16 cellular contexts compared by ENCODE assay signal in the genomic region with DNA sequence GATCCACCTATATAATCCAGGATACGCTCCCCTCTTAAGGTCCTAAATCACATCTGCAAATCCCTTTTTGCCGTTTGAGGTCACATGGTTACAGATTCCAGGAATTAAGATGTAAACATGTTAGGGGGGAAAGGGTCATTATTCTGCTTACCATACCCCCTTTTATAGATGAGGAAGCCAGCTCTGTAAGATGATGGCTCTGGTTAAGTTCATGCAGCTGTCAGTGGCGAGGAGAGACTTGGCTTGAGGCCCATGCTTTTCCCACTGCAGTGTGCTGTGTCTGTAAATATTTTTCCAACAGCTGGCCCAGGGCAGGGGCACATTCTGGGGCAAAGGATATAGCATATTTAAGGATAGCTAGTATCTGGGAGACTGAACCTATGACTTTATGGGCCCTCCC.
DNase-seq lines count a peak whose midpoint lies in the region; ATAC-seq and TF ChIP-seq lines count a peak whose summit lies in the region.
"Had no signal": no experiment of that assay in that cellular context is flagged by ENCODE, and none has a peak within 500 bp of the region (broad histone marks: within the 10 kb centered on the region; RNA-seq: fewer than 3 reads in every experiment).

No MANE protein-coding gene starts in this region.

- no peak overlapping the region for H2AFZ ChIP-seq in MM.1S (ENCODE audit: low read length)

- peak overlapping the region; percentile 39 for H3K27ac ChIP-seq in cardiac muscle cell
- peak overlapping the region; percentile 72 for H3K27ac ChIP-seq in muscle layer of colon (ENCODE audit: low read depth, low read length)
- H3K27ac ChIP-seq in MM.1S (ENCODE audit: low read length): no peak overlapping the region
- H3K27ac ChIP-seq in aorta (ENCODE audit: low read depth in 1 of 2, low read length in 2 of 2): no peak overlapping the region
- H3K27ac ChIP-seq: prostate gland had no signal

- H3K4me3 ChIP-seq in cardiac muscle cell (no peak overlapping the region), muscle layer of colon (ENCODE audit: low read depth in 1 of 2, low read length in 2 of 2) (no peak overlapping the region), MM.1S (ENCODE audit: low read length) (no peak overlapping the region), aorta (ENCODE audit: low read length in 2 of 2) (no peak overlapping the region)
- H3K4me3 ChIP-seq: prostate gland had no signal

- TF ChIP-seq CTCF in cardiac muscle cell (IDR thresholded peaks at IDR 0.05; ENCODE audit: low read depth, low read length) (no peak), MM.1S (IDR thresholded peaks at IDR 0.05; ENCODE audit: low read length) (no peak)

- no peaks in the 10 kb centered on the region for H3K9me2 ChIP-seq in MM.1S (replicated peaks; ENCODE audit: insufficient read depth, low read length)

- intact Hi-C loops in aorta (cut with DNase I): no loop called here

- peaks cover 18% of the 10 kb centered on the region for H3K4me1 ChIP-seq in cardiac muscle cell (ENCODE audit: low read depth)
- peaks cover 28% of the 10 kb centered on the region for H3K4me1 ChIP-seq in muscle layer of colon (ENCODE audit: insufficient read depth, low read length)
- H3K4me1 ChIP-seq in MM.1S (ENCODE audit: low read length): no peaks in the 10 kb centered on the region
- H3K4me1 ChIP-seq in aorta (ENCODE audit: control insufficient read depth in 1 of 2, insufficient read depth in 2 of 2, low read length in 2 of 2): no peaks in the 10 kb centered on the region
- H3K4me1 ChIP-seq: prostate gland had no signal

- no peaks in the 10 kb centered on the region for H4K20me1 ChIP-seq in MM.1S (ENCODE audit: insufficient read depth, low read length)

- H3K27me3 ChIP-seq in cardiac muscle cell: no peaks in the 10 kb centered on the region
- no peaks in the 10 kb centered on the region for H3K27me3 ChIP-seq in muscle layer of colon (ENCODE audit: control insufficient read depth in 1 of 2, insufficient read depth in 2 of 2, low read length in 2 of 2)
- H3K27me3 ChIP-seq in MM.1S (replicated peaks; ENCODE audit: insufficient read depth, low read length): no peaks in the 10 kb centered on the region
- H3K27me3 ChIP-seq in aorta (ENCODE audit: control insufficient read depth in 1 of 2, insufficient read depth in 2 of 2, low read length in 1 of 2): no peaks in the 10 kb centered on the region

- no peak for TF ChIP-seq POLR2A in erythroblast (IDR thresholded peaks at IDR 0.05; ENCODE audit: low read length)

- H3K9ac ChIP-seq in muscle layer of colon (ENCODE audit: low read length): no peak overlapping the region
- H3K9ac ChIP-seq in MM.1S (ENCODE audit: low read length): no peak overlapping the region

- no peaks in the 10 kb centered on the region for H3K36me3 ChIP-seq in cardiac muscle cell
- H3K36me3 ChIP-seq in muscle layer of colon (ENCODE audit: insufficient read depth, low read length): no peaks in the 10 kb centered on the region
- no peaks in the 10 kb centered on the region for H3K36me3 ChIP-seq in MM.1S (replicated peaks; ENCODE audit: insufficient read depth, low read length)
- no peaks in the 10 kb centered on the region for H3K36me3 ChIP-seq in aorta (ENCODE audit: control insufficient read depth in 1 of 2, insufficient read depth in 2 of 2, low read length in 1 of 2)
- H3K36me3 ChIP-seq: prostate gland had no signal

- 41 to 52% methylated on average over 3 of the region's 3 CpGs for WGBS in aorta, 2 donors

- H3F3A ChIP-seq in MM.1S (ENCODE audit: insufficient read depth, low read length): no peaks in the 10 kb centered on the region

- H3K4me2 ChIP-seq in MM.1S (ENCODE audit: low read depth, low read length): no peak overlapping the region

- H3K9me3 ChIP-seq in cardiac muscle cell (ENCODE audit: low read depth): no peaks in the 10 kb centered on the region
- H3K9me3 ChIP-seq in muscle layer of colon (ENCODE audit: low read length): no peaks in the 10 kb centered on the region
- no peaks in the 10 kb centered on the region for H3K9me3 ChIP-seq in MM.1S (replicated peaks; ENCODE audit: insufficient read depth, low read length)
- no peaks in the 10 kb centered on the region for H3K9me3 ChIP-seq in aorta (ENCODE audit: control insufficient read depth, low read length)
- H3K9me3 ChIP-seq: prostate gland had no signal

- peak; percentile 66 for DNase-seq in DMS 273 (lab: John Stamatoyannopoulos, UW; ENCODE audit: unreplicated experiment)
- peak; percentile 49 for DNase-seq in SK-N-DZ (ENCODE audit: low spot score)
- DNase-seq in cardiac muscle cell (ENCODE audit: low read depth in 1 of 2, low spot score in 1 of 2): peak; percentile 71 to 91
- no peak for DNase-seq in MM.1S
- no peak for DNase-seq in erythroblast (lab: John Stamatoyannopoulos, UW)
- no peak for DNase-seq in aorta
- no peak for DNase-seq in NCI-H1092 (lab: John Stamatoyannopoulos, UW)
- DNase-seq: activated CD8-positive, alpha-beta memory T cell treated with anti-CD3 and anti-CD28 coated beads, Interleukin-2, amount 50 U/mL, for 4 hours; islet precursor cell; naive B cell; NCI-H2081 treated with DMSO at 0.1 percent for 48 hours; NCI-H748 treated with DMSO at 0.1 percent for 48 hours; RPMI8226; substantia nigra had no signal

- no peaks in the 10 kb centered on the region for H3K79me2 ChIP-seq in MM.1S (ENCODE audit: low read length)

- ATAC-seq in aorta (ENCODE audit: low FRiP score): no peak

Comparison
In these comparisons a context has a peak if more than half of its experiments do, and no peak if none do; other contexts are left out.
1. DNase-seq: peak in DMS 273 (single experiment), SK-N-DZ (single experiment) and cardiac muscle cell (2 of 2); none in MM.1S (single experiment), erythroblast (0 of 2), aorta (0 of 2) and NCI-H1092 (single experiment).
2. H3K27ac ChIP-seq: peak in cardiac muscle cell (single experiment) and muscle layer of colon (single experiment); none in MM.1S (single experiment) and aorta (0 of 2).